13 cellular contexts compared by ENCODE assay signal in the genomic region with DNA sequence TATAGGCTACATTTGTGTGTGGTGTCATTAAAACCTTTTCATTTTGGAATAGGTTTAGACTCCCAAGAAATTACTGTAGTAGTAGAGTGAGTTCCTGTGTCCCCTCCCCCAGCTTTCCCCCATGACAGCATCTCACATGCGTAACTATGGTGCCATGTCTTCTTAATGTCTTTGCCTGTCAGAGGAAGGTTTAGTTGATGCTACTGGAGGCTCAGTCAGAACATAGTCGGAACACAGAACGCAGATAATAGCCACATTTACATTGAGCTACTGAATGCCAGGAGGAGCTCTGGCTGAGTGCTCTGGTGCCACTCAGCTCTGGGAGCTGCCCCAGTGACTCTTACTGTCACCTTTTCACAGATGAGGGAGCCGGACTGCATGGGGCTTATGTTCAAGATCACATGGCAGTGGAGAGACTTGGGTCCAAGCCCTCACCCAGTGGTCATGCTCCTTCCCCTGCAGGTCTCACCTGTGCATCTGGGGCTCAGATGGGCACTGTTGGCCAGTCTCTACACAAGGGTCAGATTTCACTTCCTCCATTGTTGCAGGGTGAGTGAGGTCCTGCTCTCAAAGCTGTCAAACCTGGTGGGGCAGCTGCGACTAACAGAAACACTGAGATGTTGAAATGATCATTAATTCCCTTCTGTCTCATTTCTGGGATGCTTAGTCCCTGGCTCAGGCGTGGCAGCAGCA.
DNase-seq lines count a peak whose midpoint lies in the region; ATAC-seq, FAIRE-seq and TF ChIP-seq lines count a peak whose summit lies in the region.
"Had no signal": no experiment of that assay in that cellular context is flagged by ENCODE, and none has a peak within 500 bp of the region (broad histone marks: within the 10 kb centered on the region; RNA-seq: fewer than 3 reads in every experiment).

No MANE protein-coding gene starts in this region.

- H3K36me3 ChIP-seq in small intestine (ENCODE audit: control insufficient read depth in 2 of 2, insufficient read depth in 2 of 2, low read length in 2 of 2) (peaks cover 0 to 2% of the 10 kb centered on the region in 2 donors), esophagus muscularis mucosa (no peaks in the 10 kb centered on the region)

- peaks cover 65% of the 10 kb centered on the region for H3K4me1 Mint-ChIP-seq in osteocyte (ENCODE audit: unreplicated experiment)

- no peak for TF ChIP-seq CTCF in C4-2B (conservative IDR thresholded peaks at IDR 0.05)
- no peak for TF ChIP-seq CTCF in osteocyte (IDR thresholded peaks at IDR 0.05)
- no peak for TF ChIP-seq CTCF in esophagus muscularis mucosa (IDR thresholded peaks at IDR 0.05)

- no peaks in the 10 kb centered on the region for H3K9me3 ChIP-seq in small intestine (ENCODE audit: control insufficient read depth, low read depth)
- no peaks in the 10 kb centered on the region for H3K9me3 ChIP-seq in esophagus muscularis mucosa
- H3K9me3 ChIP-seq: SJSA1 had no signal

- peaks cover 0 to 18% of the 10 kb centered on the region in 2 donors for H3K4me1 ChIP-seq in small intestine (ENCODE audit: control insufficient read depth in 2 of 2, insufficient read depth in 1 of 2, low read depth in 1 of 2, low read length in 1 of 2)
- H3K4me1 ChIP-seq in esophagus muscularis mucosa = peaks cover 55 to 63% (median 58%) of the 10 kb centered on the region in 4 donors

- H3K9me3 Mint-ChIP-seq in osteocyte (ENCODE audit: unreplicated experiment) = no peaks in the 10 kb centered on the region
- H3K9me3 Mint-ChIP-seq: CD4-positive, alpha-beta memory T cell had no signal

- H3K27ac ChIP-seq in C4-2B (peak overlapping the region; percentile 70), small intestine (ENCODE audit: low read depth in 1 of 2, low read length in 1 of 2) (no peak overlapping the region), esophagus muscularis mucosa (replicated peaks in 1 of 4) (peak overlapping the region in 2 of 4 donors; percentile 61 to 74)
- H3K27ac ChIP-seq: SJSA1 had no signal

- H3K27ac Mint-ChIP-seq in osteocyte (ENCODE audit: unreplicated experiment) = peak overlapping the region; percentile 65

- DNase-seq in NCI-H2196 (lab: John Stamatoyannopoulos, UW; ENCODE audit: unreplicated experiment) (peak; percentile 59), osteocyte (ENCODE audit: extremely low spot score, unreplicated experiment) (no peak), small intestine (no peak), GM12891 (ENCODE audit: insufficient read length, low spot score) (no peak), esophagus muscularis mucosa (ENCODE audit: extremely low spot score) (no peak)
- DNase-seq in NK-92 treated with Interleukin-12 subunit alpha and Interleukin-12 subunit beta, amount 100 ng/mL, for 24 hours (lab: John Stamatoyannopoulos, UW) = no peak
- DNase-seq: CD4-positive, alpha-beta memory T cell; central memory CD4-positive, alpha-beta T cell; naive thymus-derived CD4-positive, alpha-beta T cell; NCI-H446 treated with DMSO at 0.1 percent for 48 hours had no signal

- peak overlapping the region; percentile 23 for H3K4me3 Mint-ChIP-seq in osteocyte (ENCODE audit: unreplicated experiment)

- TF ChIP-seq POLR2A in GM12891 (IDR thresholded peaks at IDR 0.05; ENCODE audit: low read depth, low read length) = no peak
- TF ChIP-seq POLR2A in esophagus muscularis mucosa (IDR thresholded peaks at IDR 0.05; ENCODE audit: low read depth) = no peak

- intact Hi-C loops in esophagus muscularis mucosa (cut with DNase I) = no loop called here

- H3K4me3 ChIP-seq in small intestine (ENCODE audit: low read depth in 1 of 2, low read length in 2 of 2) (no peak overlapping the region), esophagus muscularis mucosa (no peak overlapping the region)
- H3K4me3 ChIP-seq: SJSA1 had no signal

- H3K27me3 Mint-ChIP-seq in osteocyte (ENCODE audit: unreplicated experiment) = no peaks in the 10 kb centered on the region
- H3K27me3 Mint-ChIP-seq: CD4-positive, alpha-beta memory T cell; naive thymus-derived CD4-positive, alpha-beta T cell had no signal

- WGBS in small intestine, 3 donors = 88 to 89% (median 88%) methylated on average over 6 of the region's 6 CpGs
- WGBS in esophagus muscularis mucosa = 91% methylated on average over 6 of the region's 6 CpGs

- no peaks in the 10 kb centered on the region for H3K27me3 ChIP-seq in small intestine (ENCODE audit: control insufficient read depth in 2 of 2, insufficient read depth in 2 of 2, low read length in 2 of 2)
- H3K27me3 ChIP-seq in esophagus muscularis mucosa = no peaks in the 10 kb centered on the region
- H3K27me3 ChIP-seq: SJSA1 had no signal

- H3K36me3 Mint-ChIP-seq in osteocyte (ENCODE audit: unreplicated experiment) = peaks cover 15% of the 10 kb centered on the region

- no peak for TF ChIP-seq EP300 in esophagus muscularis mucosa (IDR thresholded peaks at IDR 0.05)

- FAIRE-seq in small intestine (lab: Jason Lieb, UNC) (no peak), GM12891 (lab: Jason Lieb, UNC) (no peak)

- ATAC-seq in esophagus mucosa = peak; percentile 73
- ATAC-seq: naive thymus-derived CD4-positive, alpha-beta T cell had no signal

TF ChIP-seq in GM12891, 5 proteins besides CTCF, POLR2A, EP300 and RAD21:
- TF ChIP-seq TAF1 (IDR thresholded peaks at IDR 0.05; ENCODE audit: low read depth, low read length) (no peak), POLR2AphosphoS5 (IDR thresholded peaks at IDR 0.05; ENCODE audit: low read depth, low read length) (no peak), PAX5 (IDR thresholded peaks at IDR 0.05; ENCODE audit: insufficient read depth, low read length, severe bottlenecking) (no peak), SPI1 (IDR thresholded peaks at IDR 0.05; ENCODE audit: low read depth, low read length) (no peak), POU2F2 (IDR thresholded peaks at IDR 0.05; ENCODE audit: low read depth, low read length) (no peak)
